Comparison of ENCODE assay signal across 33 cellular contexts in the genomic region with DNA sequence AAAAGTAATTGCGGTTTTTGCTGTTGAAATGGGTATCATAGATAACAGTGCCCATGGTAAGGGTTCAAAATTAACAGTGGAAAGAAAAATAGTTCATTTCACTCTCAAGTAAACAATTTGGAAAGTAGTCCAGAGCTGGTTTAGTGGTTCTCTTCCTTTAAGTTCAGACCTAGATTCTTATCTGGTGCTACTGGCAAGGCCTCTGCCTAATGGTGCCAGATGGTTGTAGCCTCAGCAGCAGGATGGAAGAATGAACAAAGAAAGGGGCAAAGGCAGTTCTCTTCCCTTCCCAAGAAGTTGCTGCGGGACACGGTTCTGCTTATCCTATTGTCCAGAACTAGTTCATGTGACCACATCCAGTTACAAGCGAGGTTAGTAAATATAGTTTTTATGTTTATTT.
"Had no signal": no experiment of that assay in that cellular context is flagged by ENCODE, and none has a peak within 500 bp of the region (broad histone marks: within the 10 kb centered on the region; RNA-seq: fewer than 3 reads in every experiment).

No MANE protein-coding gene starts in this region.

- H3K27ac ChIP-seq: ascending aorta, breast epithelium, cardiac muscle cell, colonic mucosa, epithelial cell of prostate, heart left ventricle, VCaP had no signal

- H3K27me3 ChIP-seq: ascending aorta, breast epithelium, cardiac muscle cell, colonic mucosa, heart left ventricle had no signal

- DNase-seq: activated CD4-positive, alpha-beta memory T cell treated with anti-CD3 and anti-CD28 coated beads, Interleukin-2, amount 10 ng/mL, durations not matched to agents 7 days and 5 days; activated CD4-positive, alpha-beta T cell treated with anti-CD3 and anti-CD28 coated beads for 1 hour; activated CD4-positive, alpha-beta T cell treated with anti-CD3 and anti-CD28 coated beads for 4 hours; activated CD4-positive, alpha-beta T cell treated with anti-CD3 and anti-CD28 coated beads, Interleukin-2, amount 10 ng/mL, durations not matched to agents 7 days and 5 days; activated CD4-positive, alpha-beta T cell treated with anti-CD3 and anti-CD28 coated beads, Interleukin-2, amount 50 U/mL, for 4 hours; activated CD8-positive, alpha-beta memory T cell treated with anti-CD3 and anti-CD28 coated beads, Interleukin-2, amount 50 U/mL, for 48 hours; activated gamma-delta T cell; activated naive CD4-positive, alpha-beta T cell; activated naive CD4-positive, alpha-beta T cell treated with anti-CD3 and anti-CD28 coated beads, Interleukin-2, amount 10 ng/mL, durations not matched to agents 7 days and 5 days; activated naive CD8-positive, alpha-beta T cell treated with anti-CD3 and anti-CD28 coated beads, Interleukin-2, amount 10 ng/mL, durations not matched to agents 7 days and 5 days; activated T-cell treated with anti-CD3 and anti-CD28 coated beads for 4 hours; activated T-cell treated with anti-CD3 and anti-CD28 coated beads, Interleukin-2, amount 50 U/mL, for 24 hours; activated T-cell treated with anti-CD3 and anti-CD28 coated beads, Interleukin-2, amount 50 U/mL, for 72 hours; central memory CD4-positive, alpha-beta T cell; cerebellar nuclear complex; colonic mucosa; effector CD8-positive, alpha-beta T cell; foreskin fibroblast; heart left ventricle; T-helper 1 cell; T-helper 17 cell; T1000 had no signal

- ATAC-seq: activated naive CD4-positive, alpha-beta T cell treated with anti-CD3 and anti-CD28 coated beads, Interleukin-2, amount 50 U/mL, for 72 hours; activated T-cell treated with anti-CD3 and anti-CD28 coated beads, Interleukin-2, amount 50 U/mL, for 72 hours; esophagus mucosa; heart left ventricle; T-helper 17 cell; WTC11 had no signal

- H3K4me1 ChIP-seq: ascending aorta, breast epithelium, colonic mucosa, heart left ventricle had no signal

- FAIRE-seq: endometrium, endothelial cell of umbilical vein, frontal cortex had no signal

- H3K9me3 ChIP-seq: ascending aorta, breast epithelium, colonic mucosa, heart left ventricle had no signal

- H3K4me3 ChIP-seq: ascending aorta, breast epithelium, cardiac muscle cell, colonic mucosa, heart left ventricle had no signal

- H3K36me3 ChIP-seq: ascending aorta, breast epithelium, cardiac muscle cell, colonic mucosa, heart left ventricle had no signal
